Comparison of ENCODE assay signal across 8 cellular contexts in the genomic region with DNA sequence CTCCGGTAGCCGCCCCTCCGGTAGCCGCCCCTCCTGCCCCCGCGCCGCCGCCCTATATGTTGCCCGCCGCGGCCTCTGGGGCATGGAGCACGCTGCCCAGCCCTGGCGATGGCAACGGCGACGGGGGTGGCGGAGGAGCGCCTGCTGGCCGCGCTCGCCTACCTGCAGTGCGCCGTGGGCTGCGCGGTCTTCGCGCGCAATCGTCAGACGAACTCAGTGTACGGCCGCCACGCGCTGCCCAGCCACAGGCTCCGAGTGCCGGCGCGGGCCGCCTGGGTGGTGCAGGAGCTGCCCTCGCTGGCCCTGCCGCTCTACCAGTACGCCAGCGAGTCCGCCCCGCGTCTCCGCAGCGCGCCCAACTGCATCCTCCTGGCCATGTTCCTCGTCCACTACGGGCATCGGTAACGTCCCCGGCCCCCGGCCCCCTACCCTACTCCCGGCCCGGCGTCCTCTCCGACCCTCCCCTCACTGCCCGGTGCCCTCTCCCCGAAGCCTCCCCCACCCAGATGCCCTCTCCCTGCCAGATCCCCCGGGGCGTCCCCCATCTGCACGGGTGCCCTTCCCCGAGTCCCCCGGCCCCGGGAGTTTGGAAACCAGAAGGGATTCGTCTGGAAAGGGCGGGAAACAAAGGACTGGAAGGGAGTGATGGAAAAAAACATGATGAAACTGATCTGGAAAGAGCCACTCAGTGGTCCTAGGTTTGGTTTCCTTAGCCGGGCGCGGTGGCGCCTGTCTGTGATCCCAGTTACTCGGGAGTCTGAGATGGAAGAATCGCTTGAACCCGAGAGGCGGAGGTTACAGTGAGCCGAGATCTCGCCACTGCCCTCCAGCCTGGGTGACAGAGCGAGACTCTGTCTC. TPM values are rescaled to one million over a fixed set of nuclear protein-coding genes. Genes with fewer than 3 reads are reported as not detected.
DNase-seq lines count a peak whose midpoint lies in the region; ATAC-seq and TF ChIP-seq lines count a peak whose summit lies in the region.

No MANE protein-coding gene starts in this region.

- peaks cover 30% of the 10 kb centered on the region for H3K4me1 ChIP-seq in RWPE2 (ENCODE audit: insufficient read depth, poor library complexity, severe bottlenecking)
- peaks cover 2 to 7% of the 10 kb centered on the region in 2 donors for H3K4me1 ChIP-seq in lung (ENCODE audit: control insufficient read depth in 2 of 2, insufficient read depth in 2 of 2, low read length in 2 of 2)
- peaks cover 11% of the 10 kb centered on the region for H3K4me1 ChIP-seq in thymus (ENCODE audit: control insufficient read depth, insufficient read depth, low read length)

- 1 to 2% methylated on average over 67 to 80 of the region's 80 CpGs for WGBS in lung, 2 donors
- 1% methylated on average over 80 of the region's 80 CpGs for WGBS in thymus

- no peaks in the 10 kb centered on the region for H3K9me3 ChIP-seq in RWPE2 (ENCODE audit: severe bottlenecking)
- H3K9me3 ChIP-seq in lung (ENCODE audit: control insufficient read depth in 2 of 2, insufficient read depth in 1 of 2, low read length in 1 of 2) = no peaks in the 10 kb centered on the region
- no peaks in the 10 kb centered on the region for H3K9me3 ChIP-seq in thymus (ENCODE audit: control insufficient read depth)

- TF ChIP-seq CTCF in RWPE2 (IDR thresholded peaks at IDR 0.05; ENCODE audit: poor library complexity, severe bottlenecking) = no peak
- peak in 9 of 56 donors; percentile 3 to 39 (median 11) for TF ChIP-seq CTCF in dorsolateral prefrontal cortex (IDR thresholded peaks at IDR 0.05 in 54 of 56, conservative IDR thresholded peaks at IDR 0.05 in 2 of 56; ENCODE audit: low read depth in 1 of 56, partially characterized antibody in 56 of 56)
- TF ChIP-seq CTCF in lung (IDR thresholded peaks at IDR 0.05; ENCODE audit: control extremely low read depth, extremely low read depth) = no peak

- H3K27ac ChIP-seq in RWPE2 (ENCODE audit: poor library complexity, severe bottlenecking) (peak overlapping the region; percentile 60), dorsolateral prefrontal cortex (peak overlapping the region in 54 of 59 donors; percentile 87 to 100 (median 98)), lung (ENCODE audit: low read depth in 1 of 2, low read length in 1 of 2) (peak overlapping the region; percentile 61 to 66), thymus (ENCODE audit: low read depth) (no peak overlapping the region)

- ATAC-seq in GM19452 (IDR thresholded peaks at IDR 0.05; ENCODE audit: unreplicated experiment) = peak; percentile 63
- peak; percentile 46 for ATAC-seq in HG03439 (IDR thresholded peaks at IDR 0.05; ENCODE audit: unreplicated experiment)
- ATAC-seq in RWPE2 (ENCODE audit: low read depth) = peak; percentile 64
- peak; percentile 44 for ATAC-seq in lung (ENCODE audit: insufficient read depth, low FRiP score)

- DNase-seq in NCI-H1092 treated with DMSO at 0.1 percent for 48 hours (lab: John Stamatoyannopoulos, UW) (peak; percentile 55), NCI-H1092 (lab: John Stamatoyannopoulos, UW) (no peak), RWPE2 (ENCODE audit: low spot score) (peak; percentile 68), dorsolateral prefrontal cortex (peak in 7 of 10 donors; percentile 14 to 53 (median 48)), lung (ENCODE audit: low spot score) (peak; percentile 41)

- peaks cover 43% of the 10 kb centered on the region for H3K36me3 ChIP-seq in RWPE2 (ENCODE audit: low read depth)
- H3K36me3 ChIP-seq in lung (ENCODE audit: control insufficient read depth in 2 of 2, insufficient read depth in 2 of 2, low read length in 2 of 2) = peaks cover 5 to 8% of the 10 kb centered on the region in 2 donors
- peaks cover 14% of the 10 kb centered on the region for H3K36me3 ChIP-seq in thymus (ENCODE audit: control insufficient read depth, insufficient read depth)

- H3K27me3 ChIP-seq in RWPE2 (ENCODE audit: insufficient read depth, poor library complexity, severe bottlenecking) (no peaks in the 10 kb centered on the region), dorsolateral prefrontal cortex (no peaks in the 10 kb centered on the region), lung (ENCODE audit: control insufficient read depth, insufficient read depth) (no peaks in the 10 kb centered on the region), thymus (ENCODE audit: control insufficient read depth, insufficient read depth) (no peaks in the 10 kb centered on the region)

- H3K4me3 ChIP-seq in RWPE2 (ENCODE audit: severe bottlenecking) (peak overlapping the region; percentile 94), dorsolateral prefrontal cortex (peak overlapping the region; percentile 68 to 100 (median 96)), lung (peak overlapping the region; percentile 73), thymus (ENCODE audit: low read length) (peak overlapping the region; percentile 86)

- intact Hi-C loops in dorsolateral prefrontal cortex (cut with DNase I) = loop anchor here (1.0 to 5.0 kb wide), 4 partner anchors 79 to 1234 kb away; partner anchors contain the start of genes ICE1 (in 2 of the 2), FASTKD3 (in 1 of the 2), MTRR (in 1 of the 2) and TENT4A (in 1 of the 2)

RNA-seq across cellular contexts. Expression of gene SRD5A1, which starts 0.5 kb away (rescaled TPM):
- total RNA-seq in dorsolateral prefrontal cortex = 10 to 100 TPM; 15.2 to 41.5 (median 25.7) TPM
- 10 to 100 TPM in 1 of 2 donors, 1 to 10 TPM in 1; 5.5 to 14.4 TPM for total RNA-seq in lung
- 1 to 10 TPM; 2.6 to 9.2 TPM for polyA plus RNA-seq in lung
- polyA plus RNA-seq in thymus = 10.2 TPM

RNA-seq across cellular contexts. Expression of gene NSUN2, which starts 0.9 kb away (rescaled TPM):
- 10 to 100 TPM; 23.9 to 79.2 (median 38.6) TPM for total RNA-seq in dorsolateral prefrontal cortex
- 10 to 100 TPM; 43.8 to 52.7 TPM for total RNA-seq in lung
- polyA plus RNA-seq in lung = 10 to 100 TPM; 36.6 to 44.3 TPM
- polyA plus RNA-seq in thymus = 68.1 TPM
